In the genomic region with DNA sequence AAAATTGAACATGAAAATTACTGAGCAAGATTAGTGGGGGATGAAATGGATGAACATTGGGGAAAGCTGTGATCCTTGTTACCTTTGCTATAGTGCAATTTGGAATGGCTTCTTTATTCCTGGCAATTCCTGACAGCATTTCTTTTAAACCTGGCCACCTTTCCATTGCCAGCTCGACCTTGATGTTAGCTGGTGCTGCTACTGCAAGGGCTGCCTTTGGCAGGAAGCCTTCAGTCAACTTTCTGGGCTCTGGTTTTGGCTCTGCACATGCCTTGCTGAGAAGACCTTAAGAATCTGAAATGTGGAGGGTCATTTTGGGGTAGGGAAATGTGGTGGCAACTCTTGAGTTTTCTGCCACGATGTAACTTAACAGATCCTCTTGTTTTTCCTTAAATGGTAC, we compare ENCODE assay signal across 1 cellular context.
TF ChIP-seq lines count a peak whose summit lies in the region.

No MANE protein-coding gene starts in this region.

TF ChIP-seq in IMR-90, 13 proteins besides CTCF, POLR2A, EP300 and RAD21:
- TF ChIP-seq, protein P1, sequence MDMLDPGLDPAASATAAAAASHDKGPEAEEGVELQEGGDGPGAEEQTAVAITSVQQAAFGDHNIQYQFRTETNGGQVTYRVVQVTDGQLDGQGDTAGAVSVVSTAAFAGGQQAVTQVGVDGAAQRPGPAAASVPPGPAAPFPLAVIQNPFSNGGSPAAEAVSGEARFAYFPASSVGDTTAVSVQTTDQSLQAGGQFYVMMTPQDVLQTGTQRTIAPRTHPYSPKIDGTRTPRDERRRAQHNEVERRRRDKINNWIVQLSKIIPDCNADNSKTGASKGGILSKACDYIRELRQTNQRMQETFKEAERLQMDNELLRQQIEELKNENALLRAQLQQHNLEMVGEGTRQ (IDR thresholded peaks at IDR 0.05; ENCODE audit: low read depth, low read length), result no peak
- TF ChIP-seq RFX5 (IDR thresholded peaks at IDR 0.05; ENCODE audit: low read depth, low read length) (no peak), CHD1 (IDR thresholded peaks at IDR 0.05; ENCODE audit: low read depth, low read length) (no peak), SMC3 (IDR thresholded peaks at IDR 0.05; ENCODE audit: low read depth, low read length) (no peak), MXI1 (IDR thresholded peaks at IDR 0.05; ENCODE audit: borderline replicate concordance, low read depth, low read length) (no peak), BHLHE40 (IDR thresholded peaks at IDR 0.05; ENCODE audit: low read depth, low read length) (no peak), MAFK (IDR thresholded peaks at IDR 0.05; ENCODE audit: low read depth, low read length) (no peak)
TF ChIP-seq in IMR-90: peak in this region for 0.
